31 cellular contexts compared by ENCODE assay signal in genomic region chr16:25434061-25434460, GRCh38.
"Had no signal": no experiment of that assay in that cellular context is flagged by ENCODE, and none has a peak within 500 bp of the region (broad histone marks: within the 10 kb centered on the region; RNA-seq: fewer than 3 reads in every experiment).

No MANE protein-coding gene starts in this region.

- H3K9me3 ChIP-seq: ascending aorta had no signal

- H3K27me3 ChIP-seq: ascending aorta, cardiac muscle cell had no signal

- DNase-seq: activated B cell treated with CpG ODN at 0.5 μM for 24 hours; activated CD4-positive, alpha-beta memory T cell treated with anti-CD3 and anti-CD28 coated beads for 36 hours; activated CD4-positive, alpha-beta T cell treated with anti-CD3 and anti-CD28 coated beads for 4 hours; activated CD4-positive, alpha-beta T cell treated with anti-CD3 and anti-CD28 coated beads, Interleukin-2, amount 10 ng/mL, durations not matched to agents 24 days and 14 days; activated CD4-positive, alpha-beta T cell treated with anti-CD3 and anti-CD28 coated beads, Interleukin-2, amount 50 U/mL, for 1 hour; activated CD4-positive, alpha-beta T cell treated with anti-CD3 and anti-CD28 coated beads, Interleukin-2, amount 50 U/mL, for 4 hours; activated CD4-positive, CD25-positive, alpha-beta regulatory T cell treated with anti-CD3 and anti-CD28 coated beads, Interleukin-2, amount 50 U/mL, for 72 hours; activated CD8-positive, alpha-beta memory T cell treated with anti-CD3 and anti-CD28 coated beads for 24 hours; activated CD8-positive, alpha-beta memory T cell treated with anti-CD3 and anti-CD28 coated beads, Interleukin-2, amount 10 ng/mL, durations not matched to agents 7 days and 5 days; activated CD8-positive, alpha-beta memory T cell treated with anti-CD3 and anti-CD28 coated beads, Interleukin-2, amount 50 U/mL, for 48 hours; activated CD8-positive, alpha-beta T cell treated with anti-CD3 and anti-CD28 coated beads, Interleukin-2, amount 10 ng/mL, durations not matched to agents 7 days and 5 days; activated effector memory CD4-positive, alpha-beta T cell treated with Interleukin-2 at 50 U/mL for 16 hours; activated gamma-delta T cell; activated naive CD4-positive, alpha-beta T cell treated with anti-CD3 and anti-CD28 coated beads, Interleukin-2, amount 10 ng/mL, durations not matched to agents 7 days and 5 days; activated naive CD4-positive, alpha-beta T cell treated with Interleukin-2 at 50 U/mL for 16 hours; activated naive CD8-positive, alpha-beta T cell treated with anti-CD3 and anti-CD28 coated beads, Interleukin-2, amount 10 ng/mL, durations not matched to agents 7 days and 5 days; activated naive CD8-positive, alpha-beta T cell treated with anti-CD3 and anti-CD28 coated beads, Interleukin-2, amount 50 U/mL, for 24 hours; activated T-cell treated with anti-CD3 and anti-CD28 coated beads, Interleukin-2, amount 50 U/mL, for 24 hours; activated T-cell treated with anti-CD3 and anti-CD28 coated beads, Interleukin-2, amount 50 U/mL, for 48 hours; amygdala; anterior cingulate cortex; caudate nucleus; cerebellar nuclear complex; T-helper 1 cell; T-helper 2 cell; T-helper 9 cell had no signal

- H3K4me1 ChIP-seq: ascending aorta had no signal

- H3K36me3 ChIP-seq: ascending aorta, cardiac muscle cell had no signal

- FAIRE-seq: bronchial epithelial cell, TTC549 had no signal

- ATAC-seq: activated CD8-positive, alpha-beta memory T cell treated with anti-CD3 and anti-CD28 coated beads, Interleukin-2, amount 10 ng/mL, durations not matched to agents 7 days and 5 days; activated CD8-positive, alpha-beta T cell treated with anti-CD3 and anti-CD28 coated beads, Interleukin-2, amount 10 ng/mL, durations not matched to agents 7 days and 5 days; activated naive CD8-positive, alpha-beta T cell treated with anti-CD3 and anti-CD28 coated beads, Interleukin-2, amount 50 U/mL, for 24 hours had no signal

- H3K27ac ChIP-seq: ascending aorta, cardiac muscle cell, VCaP had no signal

- H3K4me3 ChIP-seq: ascending aorta, cardiac muscle cell had no signal
